ENCODE assay signal across 38 cellular contexts in the genomic region with DNA sequence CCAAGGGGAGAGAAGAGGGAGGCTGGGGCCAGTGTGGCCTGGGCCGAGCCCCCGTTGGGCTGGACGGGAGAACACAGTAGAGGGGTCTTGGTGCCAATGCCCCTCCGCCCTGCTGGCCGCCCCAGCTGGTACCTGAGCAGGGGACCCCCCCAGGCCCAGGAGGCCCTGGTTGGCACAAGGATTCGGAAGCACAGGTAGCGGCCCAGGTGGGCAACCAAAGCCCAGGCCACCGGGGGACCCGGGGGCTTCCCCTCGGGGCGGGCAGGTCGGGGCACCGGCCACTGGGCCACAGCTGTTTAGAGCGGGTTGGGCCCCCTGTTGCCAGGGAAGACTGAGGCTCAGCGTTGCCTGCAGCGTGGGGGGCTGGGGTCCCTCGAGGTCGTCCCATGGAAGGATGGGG. TPM values are rescaled to one million over a fixed set of nuclear protein-coding genes. Genes with fewer than 3 reads are reported as not detected.
"Had no signal": no experiment of that assay in that cellular context is flagged by ENCODE, and none has a peak within 500 bp of the region (broad histone marks: within the 10 kb centered on the region; RNA-seq: fewer than 3 reads in every experiment).

No MANE protein-coding gene starts in this region.

- H3K9me3 ChIP-seq: MG63 had no signal

- H3K27me3 ChIP-seq: MG63 had no signal

- H3K36me3 ChIP-seq: MG63 had no signal

- H3K4me3 ChIP-seq: MG63 had no signal

- DNase-seq: Karpas-422, Kasumi-1, MG63, MM.1S, MV-4-11, NCI-H1048, NCI-H1092, NCI-H1092 treated with DMSO at 0.1 percent for 48 hours, NCI-H1105, NCI-H1105 treated with DMSO at 0.1 percent for 48 hours, NCI-H1417, NCI-H1417 treated with DMSO at 0.1 percent for 48 hours, NCI-H1436, NCI-H1436 treated with DMSO at 0.1 percent for 48 hours, NCI-H146, NCI-H1694, NCI-H1694 treated with DMSO at 0.1 percent for 48 hours, NCI-H187, NCI-H187 treated with DMSO at 0.1 percent for 48 hours, NCI-H1930, NCI-H2029, NCI-H2029 treated with DMSO at 0.1 percent for 48 hours, NCI-H2081, NCI-H2081 treated with DMSO at 0.1 percent for 48 hours, NCI-H2107, NCI-H2171, NCI-H2171 treated with DMSO at 0.1 percent for 48 hours, NCI-H2227 treated with DMSO at 0.1 percent for 48 hours, NCI-H226, NCI-H345, NCI-H446, NCI-H446 treated with DMSO at 0.1 percent for 48 hours, NCI-H510A, NCI-H510A treated with DMSO at 0.1 percent for 48 hours had no signal

RNA-seq across cellular contexts. Expression of a gene that starts 28.2 kb away (rescaled TPM):
- total RNA-seq: LHCN-M2, M059J, MCF 10A, NCI-H460 had no signal

RNA-seq across cellular contexts. Expression of a gene that starts 28.6 kb away (rescaled TPM):
- total RNA-seq: LHCN-M2, MCF 10A had no signal

RNA-seq across cellular contexts. Expression of a gene that starts 51.7 kb away (rescaled TPM):
- total RNA-seq: M059J, MCF 10A had no signal
